ENCODE assay signal across 8 cellular contexts in the genomic region with DNA sequence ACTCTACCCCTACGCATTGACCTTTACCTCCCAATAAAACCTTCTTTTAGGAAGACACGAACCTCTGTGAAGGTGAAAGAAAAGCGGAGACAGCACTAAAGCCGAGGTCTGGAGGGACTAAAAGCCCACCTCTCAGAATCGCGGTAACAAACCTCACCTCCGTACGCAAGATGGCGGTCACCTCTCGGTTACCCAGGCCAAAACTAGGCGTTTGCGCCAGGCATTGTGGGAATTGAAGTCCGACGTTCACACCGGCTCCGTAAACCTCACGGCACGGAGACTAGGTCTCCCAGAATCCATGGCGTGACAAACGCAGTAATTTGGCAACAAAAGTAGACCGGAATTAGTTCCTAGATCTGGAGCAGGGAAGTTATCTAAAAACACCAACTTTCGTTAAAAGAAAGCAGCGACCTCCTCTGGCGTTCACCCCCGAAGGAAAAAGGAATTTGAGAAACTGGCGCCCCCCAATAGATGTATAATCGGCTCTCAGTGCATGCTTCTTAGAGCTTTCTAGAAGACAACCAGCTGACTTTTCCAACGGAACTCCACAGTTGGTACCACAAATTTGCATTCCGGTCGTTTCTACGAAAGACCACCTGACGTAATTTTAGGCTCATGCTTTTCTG. TPM values are rescaled to one million over a fixed set of nuclear protein-coding genes. Genes with fewer than 3 reads are reported as not detected.
DNase-seq lines count a peak whose midpoint lies in the region; TF ChIP-seq lines count a peak whose summit lies in the region.

Gene N4BP2L2, minus strand, starts transcription at position 175 of the 626 bp plus-strand sequence. CDS start 1,768 bp downstream, outside the sequence.

- peak within 1 kb of the TSS; percentile 95 for H2AFZ ChIP-seq in GM23248

- H3K36me3 ChIP-seq in DOHH2 (ENCODE audit: control insufficient read depth, low read length) (peaks cover 28% of the 10 kb centered on the region), GM23248 (ENCODE audit: low read depth) (peaks cover 25% of the 10 kb centered on the region), esophagus squamous epithelium (peaks cover 0 to 19% (median 0%) of the 10 kb centered on the region in 3 donors)

- H3K9me2 ChIP-seq in DOHH2 (replicated peaks; ENCODE audit: control insufficient read depth, low read length): no peaks in the 10 kb centered on the region
- H3K9me2 ChIP-seq in GM23248 (ENCODE audit: insufficient read depth): no peaks in the 10 kb centered on the region

- H3F3A ChIP-seq in DOHH2 (ENCODE audit: control insufficient read depth, insufficient read depth) (no peaks in the 10 kb centered on the region), GM23248 (ENCODE audit: insufficient read depth) (no peaks in the 10 kb centered on the region; the same call in 1 of the 2 replicates)

- H3K9ac ChIP-seq in GM23248: peak within 1 kb of the TSS; percentile 99

- 1 to 2% methylated on average over 32 of the region's 32 CpGs for WGBS in GM23248 (ENCODE audit: low coverage in 1 of 2, low lambda C conversion rate in 2 of 2, missing lambda C conversion rate in 2 of 2), 2 experiments
- WGBS in esophagus squamous epithelium, 2 donors: 0% methylated on average over 15 to 29 of the region's 32 CpGs

- peak within 1 kb of the TSS; percentile 34 for H3K27ac ChIP-seq in DOHH2 (ENCODE audit: low read depth, low read length)
- peak within 1 kb of the TSS; percentile 91 for H3K27ac ChIP-seq in GM23248
- peak within 1 kb of the TSS; percentile 88 to 99 (median 94) for H3K27ac ChIP-seq in esophagus squamous epithelium

- H4K20me1 ChIP-seq in DOHH2 (ENCODE audit: control insufficient read depth, insufficient read depth, low read depth, low read length) (no peaks in the 10 kb centered on the region), GM23248 (ENCODE audit: insufficient read depth) (no peaks in the 10 kb centered on the region)

- no peaks in the 10 kb centered on the region for H3K9me3 ChIP-seq in DOHH2 (ENCODE audit: control insufficient read depth, insufficient read depth, low read length)
- H3K9me3 ChIP-seq in GM23248 (ENCODE audit: low read depth): no peaks in the 10 kb centered on the region
- no peaks in the 10 kb centered on the region for H3K9me3 ChIP-seq in esophagus squamous epithelium

- H3K27me3 ChIP-seq in DOHH2 (ENCODE audit: control insufficient read depth, low read length) (no peaks in the 10 kb centered on the region), GM23248 (replicated peaks; ENCODE audit: insufficient read depth) (no peaks in the 10 kb centered on the region), esophagus squamous epithelium (no peaks in the 10 kb centered on the region)

- peak in 1 of 4 donors; percentile 40 for TF ChIP-seq POLR2A in esophagus squamous epithelium (IDR thresholded peaks at IDR 0.05)

- peaks cover 38% of the 10 kb centered on the region for H3K79me2 ChIP-seq in DOHH2 (ENCODE audit: control insufficient read depth, low read length)
- H3K79me2 ChIP-seq in GM23248 (ENCODE audit: insufficient read depth): peaks cover 49% of the 10 kb centered on the region

- peak within 1 kb of the TSS; percentile 84 for H3K4me2 ChIP-seq in DOHH2 (ENCODE audit: low read length)
- peak within 1 kb of the TSS; percentile 80 for H3K4me2 ChIP-seq in GM23248 (ENCODE audit: unreplicated experiment)

- H3K4me3 ChIP-seq in DOHH2 (ENCODE audit: low read length) (peak within 1 kb of the TSS; percentile 91), GM23248 (peak within 1 kb of the TSS; percentile 98), esophagus squamous epithelium (peak within 1 kb of the TSS; percentile 53 to 92 (median 74))

- intact Hi-C loops in esophagus squamous epithelium (cut with DNase I): loop anchor here (10.0 kb wide), 1 partner anchor 46 kb away; the partner anchor contains the start of gene PDS5B

- H3K4me1 ChIP-seq in DOHH2 (ENCODE audit: control insufficient read depth, low read length): peaks cover 12% of the 10 kb centered on the region
- peaks cover 26% of the 10 kb centered on the region for H3K4me1 ChIP-seq in GM23248 (ENCODE audit: insufficient read depth)
- H3K4me1 ChIP-seq in esophagus squamous epithelium: peaks cover 9 to 46% (median 13%) of the 10 kb centered on the region in 3 donors

- in situ Hi-C loops in GM23248 (cut with MboI): no loop called here

- TF ChIP-seq CTCF in DOHH2 (IDR thresholded peaks at IDR 0.05; ENCODE audit: low read depth, low read length, poor library complexity, severe bottlenecking): peak; percentile 55
- peak in 3 of 6 experiments; percentile 8 to 48 (median 13) for TF ChIP-seq CTCF in esophagus squamous epithelium (IDR thresholded peaks at IDR 0.05)

- DNase-seq in GM23248 (peak; percentile 99), Kasumi-1 (lab: John Stamatoyannopoulos, UW) (peak; percentile 86 to 94), RKO (ENCODE audit: low spot score) (peak; percentile 98), activated T-helper 1 cell treated with Interleukin-2 at 50 U/mL for 16 hours (ENCODE audit: low read depth) (peak; percentile 79), esophagus squamous epithelium (lab: John Stamatoyannopoulos, UW) (peak; percentile 70), myocyte (ENCODE audit: low read depth) (peak; percentile 99)
- DNase-seq in stimulated activated CD8-positive, alpha-beta memory T cell treated with anti-CD3 and anti-CD28 coated beads, Interleukin-7, amount 100 ng/mL, for 48 hours (ENCODE audit: extremely low read depth in 1 of 2, low read depth in 1 of 2): peak; percentile 73 to 87

RNA-seq across cellular contexts. Expression of gene N4BP2L2, which starts in this region (rescaled TPM):
- 70.1 and 70.3 TPM in 2 replicates for total RNA-seq in GM23248 (2014; rRNA removed; shearing (Covaris generic))
- polyA plus RNA-seq in GM23248 (2016; fragmentation: Nextera tagmentation; extraction: Ambion mirVana): 68.3 and 89.4 TPM in 2 replicates
- total RNA-seq in esophagus squamous epithelium (100 to 1,000 TPM in 1 of 4 donors, 10 to 100 TPM in 3; 32.8 to 136 (median 50.3) TPM), myocyte (218 and 400 TPM in 2 replicates)
- 41.5 TPM for polyA plus RNA-seq in myocyte (2012)

Comparison
In these comparisons a context has a peak if more than half of its experiments do, and no peak if none do; other contexts are left out.
1. Peak in every context shown above with its lines: DNase-seq, H3K4me3 ChIP-seq and H3K27ac ChIP-seq.
2. H3K27ac ChIP-seq: peak in every context shown above with its lines; median percentile 94 in esophagus squamous epithelium; 91 in GM23248; 34 in DOHH2.